ENCODE assay signal across 11 cellular contexts in the genomic region with DNA sequence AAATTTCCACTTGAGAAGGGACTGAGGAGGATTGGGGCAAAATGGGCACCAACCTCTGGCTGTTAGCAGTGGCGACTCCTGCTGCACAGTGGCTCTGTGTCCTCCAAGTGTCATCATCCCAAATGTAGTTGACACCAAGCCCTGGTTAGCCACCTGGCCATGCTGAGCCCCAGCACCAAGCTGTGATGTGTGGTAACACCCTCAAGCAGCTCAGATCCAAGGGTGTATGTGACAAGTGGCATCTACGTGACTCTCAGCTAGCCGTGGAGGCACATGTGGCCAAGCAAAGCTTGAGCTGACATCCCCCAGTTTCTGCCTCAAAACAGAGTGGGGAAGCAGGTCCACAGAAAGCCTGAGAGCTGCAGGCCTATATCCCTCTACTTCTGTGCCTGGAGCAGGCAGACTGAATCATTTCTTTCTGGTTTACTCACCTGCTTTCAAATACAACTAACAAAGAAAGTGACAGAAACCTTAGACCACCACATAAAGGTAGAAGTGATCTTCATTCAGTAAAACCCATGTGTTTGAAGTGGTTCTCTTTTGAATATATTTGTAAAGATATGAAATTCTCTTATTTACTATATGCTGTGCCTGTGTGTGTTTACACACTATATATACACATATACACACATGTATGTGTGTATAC. TPM values are rescaled to one million over a fixed set of nuclear protein-coding genes. Genes with fewer than 3 reads are reported as not detected.
DNase-seq lines count a peak whose midpoint lies in the region; ATAC-seq and TF ChIP-seq lines count a peak whose summit lies in the region.
"Had no signal": no experiment of that assay in that cellular context is flagged by ENCODE, and none has a peak within 500 bp of the region (broad histone marks: within the 10 kb centered on the region; RNA-seq: fewer than 3 reads in every experiment).

No MANE protein-coding gene starts in this region.

- peaks cover 12% of the 10 kb centered on the region for H3K4me1 Mint-ChIP-seq in activated naive CD4-positive, alpha-beta T cell treated with anti-CD3 and anti-CD28 coated beads, Interleukin-2, amount 10 ng/mL, durations not matched to agents 7 days and 5 days

- H3K9me3 Mint-ChIP-seq in activated naive CD4-positive, alpha-beta T cell treated with anti-CD3 and anti-CD28 coated beads, Interleukin-2, amount 50 U/mL, for 72 hours, result no peaks in the 10 kb centered on the region
- H3K9me3 Mint-ChIP-seq in activated naive CD4-positive, alpha-beta T cell treated with anti-CD3 and anti-CD28 coated beads, Interleukin-2, amount 10 ng/mL, durations not matched to agents 7 days and 5 days, result no peaks in the 10 kb centered on the region

- H3K36me3 ChIP-seq in SK-N-MC (ENCODE audit: insufficient read depth, low read length) (no peaks in the 10 kb centered on the region), thoracic aorta (no peaks in the 10 kb centered on the region)

- TF ChIP-seq CTCF in thoracic aorta (IDR thresholded peaks at IDR 0.05) (no peak), omental fat pad (IDR thresholded peaks at IDR 0.05) (no peak)

- ATAC-seq in activated naive CD4-positive, alpha-beta T cell treated with anti-CD3 and anti-CD28 coated beads, Interleukin-2, amount 50 U/mL, for 72 hours, result peak; percentile 91 to 98
- ATAC-seq in right cardiac atrium (peak; percentile 25 to 39), thoracic aorta (ENCODE audit: insufficient number of reproducible peaks, low FRiP score, low read depth) (no peak), omental fat pad (ENCODE audit: low FRiP score) (no peak)

- H3K9ac ChIP-seq in SK-N-MC (ENCODE audit: insufficient read length), result no peak overlapping the region

- DNase-seq in activated naive CD4-positive, alpha-beta T cell treated with anti-CD3 and anti-CD28 coated beads, Interleukin-2, amount 50 U/mL, for 72 hours (ENCODE audit: low spot score in 2 of 2), result peak in 1 of 2 donors; percentile 54
- no peak for DNase-seq in activated naive CD4-positive, alpha-beta T cell treated with anti-CD3 and anti-CD28 coated beads, Interleukin-2, amount 10 ng/mL, durations not matched to agents 7 days and 5 days
- no peak for DNase-seq in SK-N-MC (ENCODE audit: low read depth, low spot score)
- peak in 1 of 3 donors; percentile 47 for DNase-seq in right cardiac atrium
- DNase-seq in thoracic aorta (ENCODE audit: low spot score), result no peak
- no peak for DNase-seq in NCI-H187 (lab: John Stamatoyannopoulos, UW)
- no peak for DNase-seq in germinal center (ENCODE audit: low spot score)
- DNase-seq in omental fat pad (ENCODE audit: low spot score), result no peak
- DNase-seq: activated naive CD4-positive, alpha-beta T cell; COR-L47 had no signal

- H3K4me1 ChIP-seq in right cardiac atrium (ENCODE audit: control insufficient read depth, insufficient read depth, low read length) (peaks cover 7% of the 10 kb centered on the region), thoracic aorta (ENCODE audit: control insufficient read depth in 1 of 2, low read depth in 2 of 2) (peaks cover 26 to 35% of the 10 kb centered on the region in 2 donors)

- H3K27ac ChIP-seq in SK-N-MC (peak overlapping the region; percentile 87), right cardiac atrium (ENCODE audit: low read length) (peak overlapping the region; percentile 1), thoracic aorta (peak overlapping the region; percentile 80 to 91)

- no peak overlapping the region for H3K4me3 Mint-ChIP-seq in activated naive CD4-positive, alpha-beta T cell treated with anti-CD3 and anti-CD28 coated beads, Interleukin-2, amount 10 ng/mL, durations not matched to agents 7 days and 5 days

- peaks cover 11 to 13% of the 10 kb centered on the region in 2 donors for H3K36me3 Mint-ChIP-seq in activated naive CD4-positive, alpha-beta T cell treated with anti-CD3 and anti-CD28 coated beads, Interleukin-2, amount 50 U/mL, for 72 hours
- H3K36me3 Mint-ChIP-seq in activated naive CD4-positive, alpha-beta T cell treated with anti-CD3 and anti-CD28 coated beads, Interleukin-2, amount 10 ng/mL, durations not matched to agents 7 days and 5 days, result peaks cover 6% of the 10 kb centered on the region

- CTCF ChIA-PET in activated naive CD4-positive, alpha-beta T cell treated with anti-CD3 and anti-CD28 coated beads, Interleukin-2, amount 10 ng/mL, durations not matched to agents 7 days and 5 days (lab: Charles Lee), result no interaction called here

- 49% methylated on average over 3 of the region's 3 CpGs for WGBS in right cardiac atrium

- H3K27me3 ChIP-seq in right cardiac atrium (ENCODE audit: control insufficient read depth, insufficient read depth) (no peaks in the 10 kb centered on the region), thoracic aorta (replicated peaks; ENCODE audit: insufficient read depth) (no peaks in the 10 kb centered on the region)

- no peaks in the 10 kb centered on the region for H3K27me3 Mint-ChIP-seq in activated naive CD4-positive, alpha-beta T cell treated with anti-CD3 and anti-CD28 coated beads, Interleukin-2, amount 10 ng/mL, durations not matched to agents 7 days and 5 days

- intact Hi-C loops in right cardiac atrium (cut with DNase I), result no loop called here

- H3K4me3 ChIP-seq in SK-N-MC, result peak overlapping the region; percentile 70; the same call in 1 of the 2 replicates
- no peak overlapping the region for H3K4me3 ChIP-seq in right cardiac atrium (ENCODE audit: low read length)
- H3K4me3 ChIP-seq in thoracic aorta, result peak overlapping the region; percentile 70
- H3K4me3 ChIP-seq: lung had no signal

- H3K27ac Mint-ChIP-seq in activated naive CD4-positive, alpha-beta T cell treated with anti-CD3 and anti-CD28 coated beads, Interleukin-2, amount 50 U/mL, for 72 hours, result peak overlapping the region in 1 of 2 donors; percentile 18
- H3K27ac Mint-ChIP-seq in activated naive CD4-positive, alpha-beta T cell treated with anti-CD3 and anti-CD28 coated beads, Interleukin-2, amount 10 ng/mL, durations not matched to agents 7 days and 5 days, result no peak overlapping the region

- H3K9me3 ChIP-seq in SK-N-MC (ENCODE audit: low read depth, low read length) (no peaks in the 10 kb centered on the region), right cardiac atrium (ENCODE audit: control insufficient read depth, low read length) (no peaks in the 10 kb centered on the region), thoracic aorta (no peaks in the 10 kb centered on the region)

RNA-seq across cellular contexts. Expression of a gene that starts 40.0 kb away (rescaled TPM):
- 100 to 1,000 TPM; 119 to 199 TPM for total RNA-seq in activated naive CD4-positive, alpha-beta T cell treated with anti-CD3 and anti-CD28 coated beads, Interleukin-2, amount 50 U/mL, for 72 hours
- total RNA-seq in right cardiac atrium (10 to 100 TPM; 57.4 to 63.4 (median 58.6) TPM), thoracic aorta (100 to 1,000 TPM; 176 to 255 TPM), omental fat pad (100 to 1,000 TPM in 1 of 4 donors, 10 to 100 TPM in 3; 72.4 to 128 (median 76.7) TPM)
- 13.6 TPM for polyA plus RNA-seq in right cardiac atrium

Comparison
In these comparisons a context has a peak if more than half of its experiments do, and no peak if none do; other contexts are left out.
1. ATAC-seq: peak in activated naive CD4-positive, alpha-beta T cell treated with anti-CD3 and anti-CD28 coated beads, Interleukin-2, amount 50 U/mL, for 72 hours (2 of 2) and right cardiac atrium (2 of 2); none in thoracic aorta (single experiment) and omental fat pad (single experiment).
2. H3K27ac ChIP-seq: peak in every context shown above with its lines; median percentile 87 in SK-N-MC; 86 in thoracic aorta; 1 in right cardiac atrium.